ENCODE assay signal across 16 cellular contexts in the genomic region with DNA sequence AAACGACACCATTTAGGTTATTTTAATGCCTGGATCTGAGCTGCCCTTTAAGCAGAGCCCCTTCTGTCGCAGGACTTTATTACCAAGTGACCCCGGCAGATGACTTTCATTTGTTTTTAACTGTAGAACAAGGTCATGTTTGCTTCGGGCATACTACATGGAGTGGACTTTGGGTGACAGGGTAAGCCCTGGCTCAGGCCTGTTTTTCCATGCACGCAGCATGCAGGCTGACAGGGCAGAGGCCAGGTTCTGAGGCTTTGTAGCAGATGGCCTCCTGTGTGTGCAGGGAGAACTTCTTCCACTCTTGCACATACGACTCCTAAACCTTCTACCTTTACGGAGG. TPM values are rescaled to one million over a fixed set of nuclear protein-coding genes. Genes with fewer than 3 reads are reported as not detected.
DNase-seq lines count a peak whose midpoint lies in the region; ATAC-seq and TF ChIP-seq lines count a peak whose summit lies in the region.
"Had no signal": no experiment of that assay in that cellular context is flagged by ENCODE, and none has a peak within 500 bp of the region (broad histone marks: within the 10 kb centered on the region; RNA-seq: fewer than 3 reads in every experiment).

No MANE protein-coding gene starts in this region.

- 57 to 69% methylated on average over 7 of the region's 7 CpGs for WGBS in heart right ventricle, 2 donors
- 16% methylated on average over 7 of the region's 7 CpGs for WGBS in right lobe of liver (ENCODE audit: insufficient coverage, low coverage, low lambda C conversion rate, missing lambda C conversion rate)

- ATAC-seq in heart right ventricle (peak; percentile 43 to 75 (median 58)), right lobe of liver (peak; percentile 90 to 94 (median 92)), HG02763 (IDR thresholded peaks at IDR 0.05; ENCODE audit: unreplicated experiment) (no peak)

- intact Hi-C loops in ascending aorta (cut with DNase I) (loop anchor here (10.0 kb wide), 1 partner anchor 551 kb away; the partner anchor contains the start of gene ZBTB44), heart right ventricle (cut with DNase I) (loop anchor here in 5 of 10 donors (2.0 to 10.0 kb wide), 2 partner anchors 29 to 651 kb away; no protein-coding TSS in a partner anchor), right lobe of liver (cut with DNase I) (loop anchor here in 1 of 2 donors (10.0 kb wide), 1 partner anchor 651 kb away; no protein-coding TSS in a partner anchor), A673 (cut with micrococcal nuclease; ENCODE audit: unreplicated experiment) (loop anchor here (2.0 kb wide), 1 partner anchor 647 kb away; no protein-coding TSS in a partner anchor)

- H3K27me3 ChIP-seq in ascending aorta (no peaks in the 10 kb centered on the region), heart right ventricle (no peaks in the 10 kb centered on the region), right lobe of liver (no peaks in the 10 kb centered on the region), A673 (replicated peaks; ENCODE audit: insufficient read depth, low read depth, low read length, poor library complexity) (no peaks in the 10 kb centered on the region)

- H3K9me3 ChIP-seq in ascending aorta (no peaks in the 10 kb centered on the region), heart right ventricle (no peaks in the 10 kb centered on the region), right lobe of liver (no peaks in the 10 kb centered on the region), A673 (ENCODE audit: low read depth, low read length, poor library complexity, severe bottlenecking) (no peaks in the 10 kb centered on the region)

- H3K27ac ChIP-seq in ascending aorta (peak overlapping the region; percentile 89 to 90), heart right ventricle (peak overlapping the region; percentile 44 to 94 (median 88)), right lobe of liver (peak overlapping the region; percentile 73 to 94 (median 93)), substantia nigra (ENCODE audit: low read depth, low read length, poor library complexity, severe bottlenecking) (peak overlapping the region; percentile 18), A673 (ENCODE audit: low read depth, low read length, poor library complexity, severe bottlenecking) (no peak overlapping the region)
- H3K27ac ChIP-seq: KMS-11 had no signal

- DNase-seq in ascending aorta (ENCODE audit: low spot score in 2 of 2) (no peak), heart right ventricle (peak in 1 of 2 donors; percentile 22), right lobe of liver (peak; percentile 76 to 90 (median 89)), substantia nigra (lab: John Stamatoyannopoulos, UW) (no peak), A673 (ENCODE audit: low spot score) (no peak), NCI-H226 (no peak), H4 (ENCODE audit: low spot score) (no peak)
- DNase-seq: ACHN; CD4-positive, CD25-positive, alpha-beta regulatory T cell; DMS79 treated with DMSO at 0.1 percent for 48 hours; NCI-H1105 treated with DMSO at 0.1 percent for 48 hours; NCI-H187; NCI-H510A; SIG-M5 had no signal

- no peak overlapping the region for H3K4me3 ChIP-seq in ascending aorta
- no peak overlapping the region for H3K4me3 ChIP-seq in heart right ventricle
- H3K4me3 ChIP-seq in right lobe of liver: no peak overlapping the region
- H3K4me3 ChIP-seq in A673 (ENCODE audit: low read depth, low read length, poor library complexity, severe bottlenecking): no peak overlapping the region

- TF ChIP-seq CTCF in ascending aorta (IDR thresholded peaks at IDR 0.05): no peak
- no peak for TF ChIP-seq CTCF in heart right ventricle (IDR thresholded peaks at IDR 0.05)
- TF ChIP-seq CTCF in right lobe of liver (IDR thresholded peaks at IDR 0.05): no peak
- TF ChIP-seq CTCF in A673 (conservative IDR thresholded peaks at IDR 0.05; ENCODE audit: low read depth, low read length): no peak

- CTCF ChIA-PET in A673 (lab: Charles Lee): no interaction called here

- no TSS peak for BruUV-seq in A673 (replicated peaks; lab: Mats Ljungman, UMichigan)

- H3K36me3 ChIP-seq in ascending aorta: no peaks in the 10 kb centered on the region
- H3K36me3 ChIP-seq in heart right ventricle: peaks cover 0 to 11% (median 0%) of the 10 kb centered on the region in 9 donors
- H3K36me3 ChIP-seq in right lobe of liver: no peaks in the 10 kb centered on the region
- no peaks in the 10 kb centered on the region for H3K36me3 ChIP-seq in A673 (ENCODE audit: insufficient read depth, low read length, poor library complexity, severe bottlenecking)

- TF ChIP-seq POLR2A in right lobe of liver (IDR thresholded peaks at IDR 0.05): no peak

- POLR2A ChIA-PET in A673 (lab: Charles Lee; ENCODE audit: low non-redundant PET): no interaction called here

- peaks cover 13 to 44% of the 10 kb centered on the region in 2 donors for H3K4me1 ChIP-seq in ascending aorta
- peaks cover 0 to 43% (median 16%) of the 10 kb centered on the region in 9 donors for H3K4me1 ChIP-seq in heart right ventricle
- H3K4me1 ChIP-seq in right lobe of liver: peaks cover 0 to 20% (median 9%) of the 10 kb centered on the region in 4 donors
- no peaks in the 10 kb centered on the region for H3K4me1 ChIP-seq in A673 (ENCODE audit: insufficient read depth, low read length, poor library complexity, severe bottlenecking)

RNA-seq across cellular contexts. Expression of gene SNX19, which starts 50.5 kb away (rescaled TPM):
- total RNA-seq in ascending aorta (137 TPM), heart right ventricle (10 to 100 TPM; 37.1 to 60.9 (median 54.5) TPM), right lobe of liver (10 to 100 TPM; 23.3 to 74.4 (median 32.7) TPM), A673 (2021) (51.9 and 52.5 TPM in 2 replicates)
- 10 to 100 TPM; 10.4 to 16.2 TPM for polyA plus RNA-seq in heart right ventricle
- total RNA-seq in H4 (2014; rRNA removed; shearing (Covaris generic)): 39.0 and 51.0 TPM in 2 replicates

Comparison
In these comparisons a context has a peak if more than half of its experiments do, and no peak if none do; other contexts are left out.
1. DNase-seq: peak in right lobe of liver (3 of 3); none in ascending aorta (0 of 2), substantia nigra (0 of 49), A673 (single experiment), NCI-H226 (single experiment) and H4 (single experiment).